In genomic region chr1:102837551-102837950, GRCh38 we compare ENCODE assay signal across 17 cellular contexts.
"Had no signal": no experiment of that assay in that cellular context is flagged by ENCODE, and none has a peak within 500 bp of the region (broad histone marks: within the 10 kb centered on the region; RNA-seq: fewer than 3 reads in every experiment).

No MANE protein-coding gene starts in this region.

- H3K27me3 Mint-ChIP-seq: activated CD4-positive, alpha-beta T cell treated with anti-CD3 and anti-CD28 coated beads, Interleukin-2, amount 10 ng/mL, durations not matched to agents 7 days and 5 days; activated naive CD8-positive, alpha-beta T cell treated with anti-CD3 and anti-CD28 coated beads, Interleukin-2, amount 50 U/mL, for 24 hours; activated T-cell treated with anti-CD3 and anti-CD28 coated beads, Interleukin-2, amount 50 U/mL, for 24 hours had no signal

- H3K9me3 Mint-ChIP-seq: activated naive CD4-positive, alpha-beta T cell treated with anti-CD3 and anti-CD28 coated beads for 36 hours; activated naive CD8-positive, alpha-beta T cell treated with anti-CD3 and anti-CD28 coated beads, Interleukin-2, amount 50 U/mL, for 24 hours; neural crest cell had no signal

- H3K27ac Mint-ChIP-seq: activated CD4-positive, alpha-beta T cell treated with anti-CD3 and anti-CD28 coated beads, Interleukin-2, amount 10 ng/mL, durations not matched to agents 7 days and 5 days; activated CD8-positive, alpha-beta T cell treated with anti-CD3 and anti-CD28 coated beads, Interleukin-2, amount 10 ng/mL, durations not matched to agents 7 days and 5 days; activated naive CD4-positive, alpha-beta T cell treated with anti-CD3 and anti-CD28 coated beads for 36 hours; activated naive CD8-positive, alpha-beta T cell treated with anti-CD3 and anti-CD28 coated beads, Interleukin-2, amount 50 U/mL, for 24 hours; activated T-cell treated with anti-CD3 and anti-CD28 coated beads, Interleukin-2, amount 50 U/mL, for 24 hours; endodermal cell had no signal

- H3K27ac ChIP-seq: brain microvascular endothelial cell, gastrocnemius medialis, heart left ventricle, prostate gland, stomach had no signal

- H3K4me1 Mint-ChIP-seq: activated CD4-positive, alpha-beta T cell treated with anti-CD3 and anti-CD28 coated beads, Interleukin-2, amount 10 ng/mL, durations not matched to agents 7 days and 5 days; activated naive CD8-positive, alpha-beta T cell treated with anti-CD3 and anti-CD28 coated beads, Interleukin-2, amount 50 U/mL, for 24 hours; endodermal cell; neural crest cell had no signal

- H3K4me3 Mint-ChIP-seq: activated CD4-positive, alpha-beta T cell treated with anti-CD3 and anti-CD28 coated beads, Interleukin-2, amount 10 ng/mL, durations not matched to agents 7 days and 5 days; activated CD8-positive, alpha-beta T cell treated with anti-CD3 and anti-CD28 coated beads, Interleukin-2, amount 10 ng/mL, durations not matched to agents 7 days and 5 days; activated naive CD4-positive, alpha-beta T cell treated with anti-CD3 and anti-CD28 coated beads for 36 hours; activated naive CD8-positive, alpha-beta T cell treated with anti-CD3 and anti-CD28 coated beads, Interleukin-2, amount 50 U/mL, for 24 hours; activated T-cell treated with anti-CD3 and anti-CD28 coated beads, Interleukin-2, amount 50 U/mL, for 24 hours; endodermal cell; neural crest cell had no signal

- DNase-seq: activated CD4-positive, alpha-beta T cell treated with anti-CD3 and anti-CD28 coated beads, Interleukin-2, amount 10 ng/mL, durations not matched to agents 7 days and 5 days; activated CD8-positive, alpha-beta T cell treated with anti-CD3 and anti-CD28 coated beads, Interleukin-2, amount 10 ng/mL, durations not matched to agents 7 days and 5 days; activated naive CD4-positive, alpha-beta T cell treated with anti-CD3 and anti-CD28 coated beads for 36 hours; activated naive CD8-positive, alpha-beta T cell treated with anti-CD3 and anti-CD28 coated beads, Interleukin-2, amount 50 U/mL, for 24 hours; activated T-cell treated with anti-CD3 and anti-CD28 coated beads, Interleukin-2, amount 50 U/mL, for 24 hours; anterior cingulate cortex; brain microvascular endothelial cell; central memory CD4-positive, alpha-beta T cell; endodermal cell; gastrocnemius medialis; heart left ventricle; left ventricle myocardium superior; right cardiac atrium; stimulated activated CD4-positive, alpha-beta T cell treated with anti-CD3 and anti-CD28 coated beads, Interleukin-2, amount 100 ng/mL, for 48 hours; stomach had no signal

- H3K9me3 ChIP-seq: gastrocnemius medialis, prostate gland had no signal

- H3K4me3 ChIP-seq: gastrocnemius medialis, heart left ventricle, prostate gland, stomach had no signal

- ATAC-seq: activated CD8-positive, alpha-beta T cell treated with anti-CD3 and anti-CD28 coated beads, Interleukin-2, amount 10 ng/mL, durations not matched to agents 7 days and 5 days; activated naive CD8-positive, alpha-beta T cell treated with anti-CD3 and anti-CD28 coated beads, Interleukin-2, amount 50 U/mL, for 24 hours; gastrocnemius medialis; heart left ventricle; left ventricle myocardium superior; right cardiac atrium had no signal

- H3K4me1 ChIP-seq: gastrocnemius medialis, heart left ventricle, prostate gland, stomach had no signal

- H3K36me3 ChIP-seq: brain microvascular endothelial cell, gastrocnemius medialis, heart left ventricle, prostate gland, stomach had no signal

- H3K27me3 ChIP-seq: brain microvascular endothelial cell, gastrocnemius medialis, heart left ventricle, stomach had no signal
